Comparison of ENCODE assay signal across 28 cellular contexts in genomic region chr18:23763343-23763742, GRCh38.
"Had no signal": no experiment of that assay in that cellular context is flagged by ENCODE, and none has a peak within 500 bp of the region (broad histone marks: within the 10 kb centered on the region; RNA-seq: fewer than 3 reads in every experiment).

No MANE protein-coding gene starts in this region.

- H3K27me3 ChIP-seq: stomach, suprapubic skin, testis, thyroid gland, tibial artery, tibial nerve, transverse colon, upper lobe of left lung, upper lobe of right lung, uterus, vagina had no signal

- H3K27me3 Mint-ChIP-seq: stimulated activated naive CD8-positive, alpha-beta T cell treated with anti-CD3 and anti-CD28 coated beads, Interleukin-15, amount 100 ng/mL, for 72 hours had no signal

- H3K9me3 ChIP-seq: stomach, suprapubic skin, testis, thoracic aorta, thyroid gland, tibial artery, tibial nerve, upper lobe of left lung, upper lobe of right lung, uterus had no signal

- H3K4me1 ChIP-seq: stomach, suprapubic skin, testis, thyroid gland, tibial artery, tibial nerve, transverse colon, upper lobe of left lung, upper lobe of right lung, uterus, vagina had no signal

- H3K9me3 Mint-ChIP-seq: stimulated activated effector memory CD8-positive, alpha-beta T cell treated with anti-CD3 and anti-CD28 coated beads, Interleukin-12 subunit alpha, Interleukin-12 subunit beta, amount 100 ng/mL, for 72 hours; stimulated activated naive CD8-positive, alpha-beta T cell treated with anti-CD3 and anti-CD28 coated beads, Interleukin-15, Interleukin-2, amounts not matched to agents 100 ng/mL and 50 ng/mL, for 24 hours had no signal

- H3K27ac Mint-ChIP-seq: stimulated activated effector memory CD8-positive, alpha-beta T cell treated with anti-CD3 and anti-CD28 coated beads, Interleukin-12 subunit alpha, Interleukin-12 subunit beta, amount 100 ng/mL, for 72 hours; stimulated activated memory B cell treated with anti-CD40 and anti-IgM and Interleukin-4, amounts not matched to agents 10 μg/mL and 1 μg/mL and 100 μg/mL, for 72 hours; stimulated activated naive B cell treated with anti-CD40 and anti-IgM and Interleukin-4, amounts not matched to agents 10 μg/mL and 1 μg/mL and 100 μg/mL, for 72 hours; stimulated activated naive CD8-positive, alpha-beta T cell treated with anti-CD3 and anti-CD28 coated beads, Interleukin-15, amount 100 ng/mL, for 72 hours; stimulated activated naive CD8-positive, alpha-beta T cell treated with anti-CD3 and anti-CD28 coated beads, Interleukin-15, Interleukin-2, amounts not matched to agents 100 ng/mL and 50 ng/mL, for 24 hours; type B pancreatic cell had no signal

- H3K27ac ChIP-seq: stomach, suprapubic skin, testis, thoracic aorta, thyroid gland, tibial artery, tibial nerve, transverse colon, upper lobe of left lung, upper lobe of right lung, uterus, vagina had no signal

- H3K4me3 Mint-ChIP-seq: stimulated activated effector memory CD8-positive, alpha-beta T cell treated with anti-CD3 and anti-CD28 coated beads, Interleukin-12 subunit alpha, Interleukin-12 subunit beta, amount 100 ng/mL, for 72 hours; stimulated activated memory B cell treated with anti-CD40 and anti-IgM and Interleukin-4, amounts not matched to agents 10 μg/mL and 1 μg/mL and 100 μg/mL, for 72 hours; stimulated activated naive B cell treated with anti-CD40 and anti-IgM and Interleukin-4, amounts not matched to agents 10 μg/mL and 1 μg/mL and 100 μg/mL, for 72 hours; stimulated activated naive CD8-positive, alpha-beta T cell treated with anti-CD3 and anti-CD28 coated beads, Interleukin-15, amount 100 ng/mL, for 72 hours; stimulated activated naive CD8-positive, alpha-beta T cell treated with anti-CD3 and anti-CD28 coated beads, Interleukin-15, Interleukin-2, amounts not matched to agents 100 ng/mL and 50 ng/mL, for 24 hours; type B pancreatic cell had no signal

- H3K4me1 Mint-ChIP-seq: stimulated activated effector memory CD8-positive, alpha-beta T cell treated with anti-CD3 and anti-CD28 coated beads, Interleukin-12 subunit alpha, Interleukin-12 subunit beta, amount 100 ng/mL, for 72 hours; stimulated activated memory B cell treated with anti-CD40 and anti-IgM and Interleukin-4, amounts not matched to agents 10 μg/mL and 1 μg/mL and 100 μg/mL, for 72 hours; stimulated activated naive B cell treated with anti-CD40 and anti-IgM and Interleukin-4, amounts not matched to agents 10 μg/mL and 1 μg/mL and 100 μg/mL, for 72 hours; stimulated activated naive CD8-positive, alpha-beta T cell treated with anti-CD3 and anti-CD28 coated beads, Interleukin-15, amount 100 ng/mL, for 72 hours had no signal

- H3K4me3 ChIP-seq: stomach, suprapubic skin, testis, thoracic aorta, thyroid gland, tibial artery, tibial nerve, transverse colon, upper lobe of left lung, upper lobe of right lung, uterus, vagina had no signal

- H3K36me3 ChIP-seq: thoracic aorta, thyroid gland, tibial artery, transverse colon, upper lobe of left lung, upper lobe of right lung, uterus had no signal

- DNase-seq: stimulated activated CD4-positive, alpha-beta T cell treated with anti-CD3 and anti-CD28 coated beads, Interleukin-2, amount 100 ng/mL, for 48 hours; stimulated activated CD4-positive, alpha-beta T cell treated with anti-CD3 and anti-CD28 coated beads, Interleukin-4, amount 100 ng/mL, for 1 hour; stimulated activated CD4-positive, alpha-beta T cell treated with anti-CD3 and anti-CD28 coated beads, Interleukin-4, amount 100 ng/mL, for 24 hours; stimulated activated CD4-positive, alpha-beta T cell treated with anti-CD3 and anti-CD28 coated beads, Interleukin-4, amount 100 ng/mL, for 4 hours; stimulated activated CD8-positive, alpha-beta memory T cell treated with anti-CD3 and anti-CD28 coated beads, Interleukin-4, amount 100 ng/mL, for 48 hours; stimulated activated naive B cell treated with anti-CD40 and anti-IgM and Interleukin-4, amounts not matched to agents 10 μg/mL and 1 μg/mL and 100 μg/mL, for 72 hours; stimulated activated naive CD4-positive, alpha-beta T cell; stimulated activated naive CD4-positive, alpha-beta T cell treated with Interleukin-2 at 50 U/mL for 16 hours; stimulated activated naive CD8-positive, alpha-beta T cell treated with anti-CD3 and anti-CD28 coated beads, Interleukin-15, amount 100 ng/mL, for 72 hours; stimulated activated naive CD8-positive, alpha-beta T cell treated with anti-CD3 and anti-CD28 coated beads, Interleukin-15, Interleukin-2, amounts not matched to agents 100 U/mL and 50 U/mL, for 24 hours; stomach; substantia nigra; testis; thyroid gland; tibial artery; transverse colon; trophoblast cell; upper lobe of left lung; upper lobe of right lung; uterus had no signal

- H3K36me3 Mint-ChIP-seq: stimulated activated effector memory CD8-positive, alpha-beta T cell treated with anti-CD3 and anti-CD28 coated beads, Interleukin-12 subunit alpha, Interleukin-12 subunit beta, amount 100 ng/mL, for 72 hours; stimulated activated memory B cell treated with anti-CD40 and anti-IgM and Interleukin-4, amounts not matched to agents 10 μg/mL and 1 μg/mL and 100 μg/mL, for 72 hours; stimulated activated naive B cell treated with anti-CD40 and anti-IgM and Interleukin-4, amounts not matched to agents 10 μg/mL and 1 μg/mL and 100 μg/mL, for 72 hours had no signal
